8 cellular contexts compared by ENCODE assay signal in the genomic region with DNA sequence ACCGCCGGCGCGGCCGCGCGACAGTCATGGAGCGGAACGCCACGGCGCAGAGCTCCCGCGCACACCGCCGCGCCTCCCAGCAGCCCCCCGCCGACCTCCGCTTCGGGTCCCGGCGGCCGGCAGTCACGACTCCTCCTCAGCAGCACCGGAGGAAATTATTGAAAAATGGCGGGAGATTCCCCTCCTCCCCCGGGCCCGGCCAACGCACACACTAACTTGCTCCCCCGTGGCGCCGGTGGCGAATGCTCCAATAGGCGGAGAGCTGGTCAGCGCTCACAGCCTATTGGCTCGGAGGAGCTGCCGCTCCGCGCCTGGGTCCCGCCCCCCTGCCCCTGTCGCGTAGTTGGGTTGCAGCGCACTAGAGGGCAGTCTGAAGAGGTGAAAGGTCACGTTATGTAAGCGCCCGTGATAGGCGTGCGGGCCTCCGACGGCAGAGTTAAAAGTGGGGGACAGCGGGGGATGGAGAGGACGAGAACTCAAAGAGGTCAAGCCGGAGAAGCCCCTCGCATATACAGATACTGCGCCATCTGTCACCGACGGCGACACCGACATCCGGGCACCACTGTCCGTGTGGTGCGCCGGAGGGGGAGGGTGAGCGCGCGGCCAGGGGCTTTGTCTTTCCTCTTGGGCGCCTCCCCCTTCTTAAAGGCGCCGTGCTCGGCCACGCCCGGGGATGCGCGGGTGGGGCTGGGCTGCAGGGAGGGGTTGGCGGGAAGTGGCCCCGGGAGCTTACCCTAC. TPM values are rescaled to one million over a fixed set of nuclear protein-coding genes. Genes with fewer than 3 reads are reported as not detected.
DNase-seq lines count a peak whose midpoint lies in the region; ATAC-seq, FAIRE-seq and TF ChIP-seq lines count a peak whose summit lies in the region.

A gene with protein sequence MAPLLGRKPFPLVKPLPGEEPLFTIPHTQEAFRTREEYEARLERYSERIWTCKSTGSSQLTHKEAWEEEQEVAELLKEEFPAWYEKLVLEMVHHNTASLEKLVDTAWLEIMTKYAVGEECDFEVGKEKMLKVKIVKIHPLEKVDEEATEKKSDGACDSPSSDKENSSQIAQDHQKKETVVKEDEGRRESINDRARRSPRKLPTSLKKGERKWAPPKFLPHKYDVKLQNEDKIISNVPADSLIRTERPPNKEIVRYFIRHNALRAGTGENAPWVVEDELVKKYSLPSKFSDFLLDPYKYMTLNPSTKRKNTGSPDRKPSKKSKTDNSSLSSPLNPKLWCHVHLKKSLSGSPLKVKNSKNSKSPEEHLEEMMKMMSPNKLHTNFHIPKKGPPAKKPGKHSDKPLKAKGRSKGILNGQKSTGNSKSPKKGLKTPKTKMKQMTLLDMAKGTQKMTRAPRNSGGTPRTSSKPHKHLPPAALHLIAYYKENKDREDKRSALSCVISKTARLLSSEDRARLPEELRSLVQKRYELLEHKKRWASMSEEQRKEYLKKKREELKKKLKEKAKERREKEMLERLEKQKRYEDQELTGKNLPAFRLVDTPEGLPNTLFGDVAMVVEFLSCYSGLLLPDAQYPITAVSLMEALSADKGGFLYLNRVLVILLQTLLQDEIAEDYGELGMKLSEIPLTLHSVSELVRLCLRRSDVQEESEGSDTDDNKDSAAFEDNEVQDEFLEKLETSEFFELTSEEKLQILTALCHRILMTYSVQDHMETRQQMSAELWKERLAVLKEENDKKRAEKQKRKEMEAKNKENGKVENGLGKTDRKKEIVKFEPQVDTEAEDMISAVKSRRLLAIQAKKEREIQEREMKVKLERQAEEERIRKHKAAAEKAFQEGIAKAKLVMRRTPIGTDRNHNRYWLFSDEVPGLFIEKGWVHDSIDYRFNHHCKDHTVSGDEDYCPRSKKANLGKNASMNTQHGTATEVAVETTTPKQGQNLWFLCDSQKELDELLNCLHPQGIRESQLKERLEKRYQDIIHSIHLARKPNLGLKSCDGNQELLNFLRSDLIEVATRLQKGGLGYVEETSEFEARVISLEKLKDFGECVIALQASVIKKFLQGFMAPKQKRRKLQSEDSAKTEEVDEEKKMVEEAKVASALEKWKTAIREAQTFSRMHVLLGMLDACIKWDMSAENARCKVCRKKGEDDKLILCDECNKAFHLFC (N-terminal part only) (minus strand): TSS at position 213 of the 738 bp plus-strand sequence. CDS start 360 bp downstream, outside the sequence.

- H3K27me3 ChIP-seq in right atrium auricular region (no peaks in the 10 kb centered on the region), psoas muscle (ENCODE audit: insufficient read depth in 3 of 3, low read length in 2 of 3) (no peaks in the 10 kb centered on the region)

- ATAC-seq in GM18499 (IDR thresholded peaks at IDR 0.05; ENCODE audit: insufficient read depth, unreplicated experiment) (peak; percentile 66), HG02943 (IDR thresholded peaks at IDR 0.05; ENCODE audit: low read depth, unreplicated experiment) (peak; percentile 85), psoas muscle (peak; percentile 98 to 99 (median 98))

- H3K4me3 ChIP-seq in right atrium auricular region, result peak within 1 kb of the TSS; percentile 91 to 96
- H3K4me3 ChIP-seq in psoas muscle, result peak within 1 kb of the TSS; percentile 81

- intact Hi-C loops in T-helper 2 cell treated with Interferon-gamma antibody and Interleukin-4, amounts not matched to agents 100 ng/mL and 5 ng/mL, for 36 hours (cut with micrococcal nuclease), result loop anchor here (1.0 to 5.0 kb wide), 7 partner anchors 35 to 1135 kb away; a partner anchor contains a TSS
- intact Hi-C loops in psoas muscle (cut with DNase I), result loop anchor here in 1 of 2 donors (5.0 kb wide), 1 partner anchor 35 kb away; a partner anchor contains a TSS

- H3K9me3 ChIP-seq in right atrium auricular region, result no peaks in the 10 kb centered on the region
- H3K9me3 ChIP-seq in psoas muscle, result no peaks in the 10 kb centered on the region

- H3K4me1 ChIP-seq in right atrium auricular region, result peaks cover 0 to 43% of the 10 kb centered on the region in 2 donors
- peaks cover 30% of the 10 kb centered on the region for H3K4me1 ChIP-seq in psoas muscle

- FAIRE-seq in urothelium cell line (lab: Jason Lieb, UNC), result peak; percentile 68

- H3K36me3 ChIP-seq in right atrium auricular region, result no peaks in the 10 kb centered on the region
- H3K36me3 ChIP-seq in psoas muscle (ENCODE audit: insufficient read depth in 1 of 2, low read depth in 1 of 2), result peaks cover 0 to 6% of the 10 kb centered on the region in 2 donors

- TF ChIP-seq CTCF in right atrium auricular region (IDR thresholded peaks at IDR 0.05) (peak in 1 of 2 donors; percentile 12), psoas muscle (IDR thresholded peaks at IDR 0.05) (no peak)

- peak within 1 kb of the TSS; percentile 87 to 92 for H3K27ac ChIP-seq in right atrium auricular region
- H3K27ac ChIP-seq in psoas muscle, result peak within 1 kb of the TSS; percentile 96

- 0% methylated on average over 59 to 76 of the region's 76 CpGs for WGBS in psoas muscle, 3 donors

- DNase-seq in NCI-H187 treated with DMSO at 0.1 percent for 48 hours (lab: John Stamatoyannopoulos, UW), result peak; percentile 91
- DNase-seq in anterior cingulate cortex (lab: John Stamatoyannopoulos, UW), result peak; percentile 83 to 99 (median 97)
- peak; percentile 99 for DNase-seq in right atrium auricular region (ENCODE audit: low spot score)
- peak; percentile 99 for DNase-seq in psoas muscle
- peak; percentile 99 for DNase-seq in urothelium cell line (ENCODE audit: low spot score)

RNA-seq across cellular contexts. Expression of the gene that starts here (rescaled TPM):
- total RNA-seq in T-helper 2 cell treated with Interferon-gamma antibody and Interleukin-4, amounts not matched to agents 100 ng/mL and 5 ng/mL, for 36 hours, result 103 and 105 TPM in 2 replicates
- total RNA-seq in right atrium auricular region, result 10 to 100 TPM; 29.0 to 37.7 TPM
- total RNA-seq in psoas muscle, result 10 to 100 TPM; 39.5 to 49.8 (median 42.3) TPM
- polyA plus RNA-seq in psoas muscle, result 10 to 100 TPM; 15.7 to 50.6 (median 15.8) TPM

Comparison
In these comparisons a context has a peak if more than half of its experiments do, and no peak if none do; other contexts are left out.
1. Peak in every context shown above with its lines: DNase-seq, ATAC-seq, H3K4me3 ChIP-seq and H3K27ac ChIP-seq.